ENCODE assay signal across 8 cellular contexts in the genomic region with DNA sequence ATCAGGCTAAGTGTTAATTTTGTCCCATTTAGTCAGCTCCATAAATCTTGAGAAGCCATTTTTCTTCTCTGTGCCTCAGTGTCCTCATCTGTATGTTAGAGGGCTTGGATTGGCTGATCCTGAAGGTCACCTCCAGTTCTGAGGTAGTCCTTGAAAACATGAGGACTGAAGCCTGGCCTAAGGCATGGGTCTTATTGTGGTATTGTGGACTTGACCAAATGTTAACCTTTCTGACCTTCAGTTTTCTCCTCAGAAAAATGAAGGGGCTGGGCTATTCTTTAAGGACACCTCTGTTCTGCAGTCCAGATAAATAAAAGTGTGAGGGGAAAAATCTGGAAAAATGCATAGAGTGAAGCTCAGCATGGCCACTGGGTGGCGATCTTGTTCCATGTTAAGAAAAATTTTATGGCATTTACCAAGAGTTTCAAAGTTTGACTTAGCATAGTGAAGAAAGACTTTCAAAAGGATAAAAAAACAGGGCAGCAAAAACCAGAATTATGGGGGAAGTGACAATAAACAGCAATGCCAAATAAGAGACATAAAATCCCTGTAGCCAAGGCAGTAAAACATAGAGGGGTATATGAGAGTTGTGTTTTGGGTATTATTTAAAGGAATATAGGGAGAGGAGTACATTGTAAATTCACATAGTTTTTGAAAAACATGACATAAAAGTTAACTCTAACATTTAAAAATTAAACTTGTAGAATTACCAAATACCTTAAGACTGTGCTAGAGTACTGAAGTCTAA. TPM values are rescaled to one million over a fixed set of nuclear protein-coding genes. Genes with fewer than 3 reads are reported as not detected.
DNase-seq lines count a peak whose midpoint lies in the region; ATAC-seq lines count a peak whose summit lies in the region.

No MANE protein-coding gene starts in this region.

- H3K4me3 ChIP-seq in effector memory CD4-positive, alpha-beta T cell (ENCODE audit: insufficient read depth, low read depth, low read length, poor library complexity, severe bottlenecking) = no peak overlapping the region
- H3K4me3 ChIP-seq in naive thymus-derived CD4-positive, alpha-beta T cell (ENCODE audit: low read length) = no peak overlapping the region

- H3K4me1 Mint-ChIP-seq in activated CD4-positive, alpha-beta memory T cell treated with anti-CD3 and anti-CD28 coated beads for 36 hours (ENCODE audit: low read depth) = peaks cover 13% of the 10 kb centered on the region
- H3K4me1 Mint-ChIP-seq in naive thymus-derived CD4-positive, alpha-beta T cell = peaks cover 3 to 21% (median 19%) of the 10 kb centered on the region in 7 donors
- peaks cover 7% of the 10 kb centered on the region for H3K4me1 Mint-ChIP-seq in stimulated activated memory B cell treated with anti-CD40 and anti-IgM and Interleukin-4, amounts not matched to agents 10 μg/mL and 1 μg/mL and 100 μg/mL, for 72 hours

- H3K9me3 Mint-ChIP-seq in activated CD4-positive, alpha-beta memory T cell treated with anti-CD3 and anti-CD28 coated beads for 36 hours = no peaks in the 10 kb centered on the region
- no peaks in the 10 kb centered on the region for H3K9me3 Mint-ChIP-seq in naive thymus-derived CD4-positive, alpha-beta T cell
- no peaks in the 10 kb centered on the region for H3K9me3 Mint-ChIP-seq in stimulated activated memory B cell treated with anti-CD40 and anti-IgM and Interleukin-4, amounts not matched to agents 10 μg/mL and 1 μg/mL and 100 μg/mL, for 72 hours

- H3K36me3 Mint-ChIP-seq in activated CD4-positive, alpha-beta memory T cell treated with anti-CD3 and anti-CD28 coated beads for 36 hours = no peaks in the 10 kb centered on the region
- no peaks in the 10 kb centered on the region for H3K36me3 Mint-ChIP-seq in naive thymus-derived CD4-positive, alpha-beta T cell
- no peaks in the 10 kb centered on the region for H3K36me3 Mint-ChIP-seq in stimulated activated memory B cell treated with anti-CD40 and anti-IgM and Interleukin-4, amounts not matched to agents 10 μg/mL and 1 μg/mL and 100 μg/mL, for 72 hours

- H3K27me3 ChIP-seq in effector memory CD4-positive, alpha-beta T cell (replicated peaks; ENCODE audit: control insufficient read depth, insufficient read depth, low read length, poor library complexity, severe bottlenecking) = no peaks in the 10 kb centered on the region
- no peaks in the 10 kb centered on the region for H3K27me3 ChIP-seq in naive thymus-derived CD4-positive, alpha-beta T cell (ENCODE audit: control insufficient read depth in 2 of 2, insufficient read depth in 2 of 2, low read length in 2 of 2)

- intact Hi-C loops in activated CD4-positive, alpha-beta memory T cell treated with anti-CD3 and anti-CD28 coated beads for 36 hours (cut with micrococcal nuclease) = loop anchor here (1.0 to 5.0 kb wide), 3 partner anchors 203 to 1070 kb away; no protein-coding TSS in a partner anchor
- intact Hi-C loops in naive thymus-derived CD4-positive, alpha-beta T cell (cut with micrococcal nuclease) = loop anchor here (1.0 to 5.0 kb wide), 12 partner anchors 91 to 1947 kb away; no protein-coding TSS in a partner anchor

- H3K4me3 Mint-ChIP-seq in activated CD4-positive, alpha-beta memory T cell treated with anti-CD3 and anti-CD28 coated beads for 36 hours = no peak overlapping the region
- H3K4me3 Mint-ChIP-seq in naive thymus-derived CD4-positive, alpha-beta T cell = peak overlapping the region in 6 of 10 donors; percentile 0 to 40 (median 16)
- H3K4me3 Mint-ChIP-seq in stimulated activated memory B cell treated with anti-CD40 and anti-IgM and Interleukin-4, amounts not matched to agents 10 μg/mL and 1 μg/mL and 100 μg/mL, for 72 hours = no peak overlapping the region

- H3K36me3 ChIP-seq in effector memory CD4-positive, alpha-beta T cell (ENCODE audit: control insufficient read depth, insufficient read depth, low read length) = no peaks in the 10 kb centered on the region
- no peaks in the 10 kb centered on the region for H3K36me3 ChIP-seq in naive thymus-derived CD4-positive, alpha-beta T cell (ENCODE audit: control insufficient read depth in 2 of 3, insufficient read depth in 3 of 3, low read length in 3 of 3)

- no peaks in the 10 kb centered on the region for H3K4me1 ChIP-seq in effector memory CD4-positive, alpha-beta T cell (ENCODE audit: control insufficient read depth, insufficient read depth, low read length, poor library complexity, severe bottlenecking)
- peaks cover 0 to 16% of the 10 kb centered on the region in 2 donors for H3K4me1 ChIP-seq in naive thymus-derived CD4-positive, alpha-beta T cell (ENCODE audit: control insufficient read depth in 2 of 2, insufficient read depth in 2 of 2, low read length in 2 of 2)

- POLR2A ChIA-PET in activated CD4-positive, alpha-beta memory T cell treated with anti-CD3 and anti-CD28 coated beads for 36 hours (lab: Charles Lee) = no interaction called here
- POLR2A ChIA-PET in naive thymus-derived CD4-positive, alpha-beta T cell (lab: Charles Lee) = interaction anchor here (0.6 to 1.5 kb wide), 3 partner anchors 11 to 1570 kb away, joined by 4 to 6 read pairs (median 5); no protein-coding TSS in a partner anchor

- peak; percentile 71 for ATAC-seq in HG03280 (IDR thresholded peaks at IDR 0.05; ENCODE audit: unreplicated experiment)
- peak; percentile 80 for ATAC-seq in naive thymus-derived CD4-positive, alpha-beta T cell
- ATAC-seq in stimulated activated memory B cell treated with anti-CD40 and anti-IgM and Interleukin-4, amounts not matched to agents 10 μg/mL and 1 μg/mL and 100 μg/mL, for 72 hours = no peak

- DNase-seq in NCI-H510A treated with DMSO at 0.1 percent for 48 hours (lab: John Stamatoyannopoulos, UW) (peak; percentile 76), NCI-H510A (lab: John Stamatoyannopoulos, UW) (no peak), NCI-H69 (lab: John Stamatoyannopoulos, UW) (peak; percentile 78)
- DNase-seq in activated CD4-positive, alpha-beta memory T cell treated with anti-CD3 and anti-CD28 coated beads for 36 hours = peak; percentile 71
- DNase-seq in effector memory CD4-positive, alpha-beta T cell = peak in 2 of 3 donors; percentile 16 to 38
- DNase-seq in naive thymus-derived CD4-positive, alpha-beta T cell = peak; percentile 34 to 76 (median 66)

- no peaks in the 10 kb centered on the region for H3K27me3 Mint-ChIP-seq in activated CD4-positive, alpha-beta memory T cell treated with anti-CD3 and anti-CD28 coated beads for 36 hours
- H3K27me3 Mint-ChIP-seq in naive thymus-derived CD4-positive, alpha-beta T cell = no peaks in the 10 kb centered on the region
- H3K27me3 Mint-ChIP-seq in stimulated activated memory B cell treated with anti-CD40 and anti-IgM and Interleukin-4, amounts not matched to agents 10 μg/mL and 1 μg/mL and 100 μg/mL, for 72 hours = no peaks in the 10 kb centered on the region

- CTCF ChIA-PET in activated CD4-positive, alpha-beta memory T cell treated with anti-CD3 and anti-CD28 coated beads for 36 hours (lab: Charles Lee) = interaction anchor here (0.7 to 3.4 kb wide), 15 partner anchors 11 to 431 kb away, joined by 3 to 26 read pairs (median 4); no protein-coding TSS in a partner anchor
- CTCF ChIA-PET in naive thymus-derived CD4-positive, alpha-beta T cell (lab: Charles Lee) = interaction anchor here (0.6 to 1.4 kb wide), 10 partner anchors 9 to 1707 kb away, joined by 3 to 10 read pairs (median 4); no protein-coding TSS in a partner anchor

- no peaks in the 10 kb centered on the region for H3K9me3 ChIP-seq in effector memory CD4-positive, alpha-beta T cell (ENCODE audit: control insufficient read depth, low read length)
- H3K9me3 ChIP-seq in naive thymus-derived CD4-positive, alpha-beta T cell (ENCODE audit: control insufficient read depth in 2 of 3, low read length in 3 of 3) = no peaks in the 10 kb centered on the region

- peak overlapping the region; percentile 44 for H3K27ac Mint-ChIP-seq in activated CD4-positive, alpha-beta memory T cell treated with anti-CD3 and anti-CD28 coated beads for 36 hours
- peak overlapping the region; percentile 1 to 68 (median 15) for H3K27ac Mint-ChIP-seq in naive thymus-derived CD4-positive, alpha-beta T cell
- peak overlapping the region; percentile 25 for H3K27ac Mint-ChIP-seq in stimulated activated memory B cell treated with anti-CD40 and anti-IgM and Interleukin-4, amounts not matched to agents 10 μg/mL and 1 μg/mL and 100 μg/mL, for 72 hours

- H3K27ac ChIP-seq in effector memory CD4-positive, alpha-beta T cell (ENCODE audit: insufficient read depth, low read length, poor library complexity, severe bottlenecking) = no peak overlapping the region
- no peak overlapping the region for H3K27ac ChIP-seq in naive thymus-derived CD4-positive, alpha-beta T cell (ENCODE audit: low read depth, low read length)

RNA-seq across cellular contexts. Expression of gene TFB1M, which starts 13.2 kb away (rescaled TPM):
- total RNA-seq in activated CD4-positive, alpha-beta memory T cell treated with anti-CD3 and anti-CD28 coated beads for 36 hours = 10 to 100 TPM; 45.1 to 48.5 TPM
- 10 to 100 TPM; 20.5 to 45.4 (median 29.7) TPM for total RNA-seq in naive thymus-derived CD4-positive, alpha-beta T cell
- 10 to 100 TPM; 15.8 to 27.1 TPM for polyA plus RNA-seq in naive thymus-derived CD4-positive, alpha-beta T cell

Comparison
In these comparisons a context has a peak if more than half of its experiments do, and no peak if none do; other contexts are left out.
1. H3K4me3 Mint-ChIP-seq: peak in naive thymus-derived CD4-positive, alpha-beta T cell (6 of 10); none in activated CD4-positive, alpha-beta memory T cell treated with anti-CD3 and anti-CD28 coated beads for 36 hours (single experiment) and stimulated activated memory B cell treated with anti-CD40 and anti-IgM and Interleukin-4, amounts not matched to agents 10 μg/mL and 1 μg/mL and 100 μg/mL, for 72 hours (single experiment).
2. Peak in every context shown above with its lines, with median percentiles within 50 percentile points of each other: H3K27ac Mint-ChIP-seq.